ENCODE assay signal across 29 cellular contexts in genomic region chr3:196695849-196696226, GRCh38. TPM values are rescaled to one million over a fixed set of nuclear protein-coding genes. Genes with fewer than 3 reads are reported as not detected.
DNase-seq lines count a peak whose midpoint lies in the region; ATAC-seq lines count a peak whose summit lies in the region.
"Had no signal": no experiment of that assay in that cellular context is flagged by ENCODE, and none has a peak within 500 bp of the region (broad histone marks: within the 10 kb centered on the region; RNA-seq: fewer than 3 reads in every experiment).

No MANE protein-coding gene starts in this region.

- no peaks in the 10 kb centered on the region for H3K9me3 ChIP-seq in T-helper 17 cell (ENCODE audit: control insufficient read depth, low read length, poor library complexity, severe bottlenecking)
- H3K9me3 ChIP-seq: Caco-2, esophagus squamous epithelium, heart left ventricle, prostate gland, right lobe of liver had no signal

- H3K4me3 Mint-ChIP-seq in activated T-cell treated with anti-CD3 and anti-CD28 coated beads, Interleukin-2, amount 50 U/mL, for 72 hours = peak overlapping the region in 1 of 2 donors; percentile 68
- H3K4me3 Mint-ChIP-seq in T-helper 17 cell = no peak overlapping the region
- H3K4me3 Mint-ChIP-seq in activated naive CD8-positive, alpha-beta T cell treated with anti-CD3 and anti-CD28 coated beads, Interleukin-2, amount 50 U/mL, for 24 hours = peak overlapping the region; percentile 49
- peak overlapping the region; percentile 47 for H3K4me3 Mint-ChIP-seq in stimulated activated effector memory CD8-positive, alpha-beta T cell treated with anti-CD3 and anti-CD28 coated beads, Interleukin-12 subunit alpha, Interleukin-12 subunit beta, amount 100 ng/mL, for 72 hours
- H3K4me3 Mint-ChIP-seq: activated CD8-positive, alpha-beta memory T cell treated with anti-CD3 and anti-CD28 coated beads, Interleukin-2, amount 10 ng/mL, durations not matched to agents 7 days and 5 days; B cell; IgD-negative memory B cell had no signal

- peak; percentile 54 to 62 for ATAC-seq in activated T-cell treated with anti-CD3 and anti-CD28 coated beads, Interleukin-2, amount 50 U/mL, for 72 hours (replicated peaks in 1 of 2)
- ATAC-seq in T-helper 17 cell (no peak), GM18909 (IDR thresholded peaks at IDR 0.05; ENCODE audit: poor library complexity, unreplicated experiment) (no peak)
- peak; percentile 53 for ATAC-seq in activated naive CD8-positive, alpha-beta T cell treated with anti-CD3 and anti-CD28 coated beads, Interleukin-2, amount 50 U/mL, for 24 hours
- ATAC-seq in stimulated activated effector memory CD8-positive, alpha-beta T cell treated with anti-CD3 and anti-CD28 coated beads, Interleukin-12 subunit alpha, Interleukin-12 subunit beta, amount 100 ng/mL, for 72 hours = peak; percentile 68
- ATAC-seq: foreskin keratinocyte had no signal

- H3K9me3 Mint-ChIP-seq in activated T-cell treated with anti-CD3 and anti-CD28 coated beads, Interleukin-2, amount 50 U/mL, for 72 hours = no peaks in the 10 kb centered on the region
- H3K9me3 Mint-ChIP-seq in activated naive CD8-positive, alpha-beta T cell treated with anti-CD3 and anti-CD28 coated beads, Interleukin-2, amount 50 U/mL, for 24 hours = no peaks in the 10 kb centered on the region
- no peaks in the 10 kb centered on the region for H3K9me3 Mint-ChIP-seq in stimulated activated effector memory CD8-positive, alpha-beta T cell treated with anti-CD3 and anti-CD28 coated beads, Interleukin-12 subunit alpha, Interleukin-12 subunit beta, amount 100 ng/mL, for 72 hours
- H3K9me3 Mint-ChIP-seq: IgD-negative memory B cell had no signal

- H3K4me1 Mint-ChIP-seq in activated T-cell treated with anti-CD3 and anti-CD28 coated beads, Interleukin-2, amount 50 U/mL, for 72 hours (ENCODE audit: low read depth) = peaks cover 4% of the 10 kb centered on the region
- no peaks in the 10 kb centered on the region for H3K4me1 Mint-ChIP-seq in T-helper 17 cell
- peaks cover 11% of the 10 kb centered on the region for H3K4me1 Mint-ChIP-seq in activated naive CD8-positive, alpha-beta T cell treated with anti-CD3 and anti-CD28 coated beads, Interleukin-2, amount 50 U/mL, for 24 hours
- H3K4me1 Mint-ChIP-seq in stimulated activated effector memory CD8-positive, alpha-beta T cell treated with anti-CD3 and anti-CD28 coated beads, Interleukin-12 subunit alpha, Interleukin-12 subunit beta, amount 100 ng/mL, for 72 hours = peaks cover 12% of the 10 kb centered on the region

- peak overlapping the region; percentile 99 for H3K27ac Mint-ChIP-seq in activated T-cell treated with anti-CD3 and anti-CD28 coated beads, Interleukin-2, amount 50 U/mL, for 72 hours
- H3K27ac Mint-ChIP-seq in T-helper 17 cell = peak overlapping the region; percentile 88
- peak overlapping the region; percentile 83 for H3K27ac Mint-ChIP-seq in activated naive CD8-positive, alpha-beta T cell treated with anti-CD3 and anti-CD28 coated beads, Interleukin-2, amount 50 U/mL, for 24 hours
- H3K27ac Mint-ChIP-seq in stimulated activated effector memory CD8-positive, alpha-beta T cell treated with anti-CD3 and anti-CD28 coated beads, Interleukin-12 subunit alpha, Interleukin-12 subunit beta, amount 100 ng/mL, for 72 hours = peak overlapping the region; percentile 99
- H3K27ac Mint-ChIP-seq: activated CD8-positive, alpha-beta memory T cell treated with anti-CD3 and anti-CD28 coated beads, Interleukin-2, amount 10 ng/mL, durations not matched to agents 7 days and 5 days; B cell had no signal

- DNase-seq in activated T-cell treated with anti-CD3 and anti-CD28 coated beads, Interleukin-2, amount 50 U/mL, for 72 hours = no peak
- DNase-seq in activated T-cell treated with anti-CD3 and anti-CD28 coated beads, Interleukin-2, amount 50 U/mL, for 48 hours = no peak
- no peak for DNase-seq in T-helper 17 cell
- no peak for DNase-seq in activated naive CD8-positive, alpha-beta T cell treated with anti-CD3 and anti-CD28 coated beads, Interleukin-2, amount 50 U/mL, for 24 hours
- DNase-seq in stimulated activated effector memory CD8-positive, alpha-beta T cell treated with anti-CD3 and anti-CD28 coated beads, Interleukin-12 subunit alpha, Interleukin-12 subunit beta, amount 100 ng/mL, for 72 hours (ENCODE audit: low spot score in 2 of 2) = no peak
- no peak for DNase-seq in SIG-M5 treated with dmso at 0.1 percent for 504 hours (lab: John Stamatoyannopoulos, UW; ENCODE audit: unreplicated experiment)
- no peak for DNase-seq in activated effector memory CD4-positive, alpha-beta T cell treated with anti-CD3 and anti-CD28 coated beads, Interleukin-2, amount 50 U/mL, for 16 hours
- DNase-seq: ACHN; activated CD4-positive, CD25-positive, alpha-beta regulatory T cell treated with anti-CD3 and anti-CD28 coated beads, Interleukin-2, amount 50 U/mL, for 72 hours; activated CD8-positive, alpha-beta memory T cell treated with anti-CD3 and anti-CD28 coated beads, Interleukin-2, amount 10 ng/mL, durations not matched to agents 7 days and 5 days; activated gamma-delta T cell; brain microvascular endothelial cell; Caco-2; dorsolateral prefrontal cortex; esophagus squamous epithelium; foreskin keratinocyte; heart left ventricle; NCI-H2107; NCI-H345; NCI-H774; right lobe of liver; SIG-M5; stimulated activated CD4-positive, alpha-beta T cell treated with anti-CD3 and anti-CD28 coated beads, Interleukin-2, amount 100 ng/mL, for 48 hours; substantia nigra; trophoblast cell had no signal

- no peaks in the 10 kb centered on the region for H3K27me3 Mint-ChIP-seq in activated T-cell treated with anti-CD3 and anti-CD28 coated beads, Interleukin-2, amount 50 U/mL, for 72 hours (ENCODE audit: low read depth)
- no peaks in the 10 kb centered on the region for H3K27me3 Mint-ChIP-seq in T-helper 17 cell
- H3K27me3 Mint-ChIP-seq in activated naive CD8-positive, alpha-beta T cell treated with anti-CD3 and anti-CD28 coated beads, Interleukin-2, amount 50 U/mL, for 24 hours = peaks cover 2% of the 10 kb centered on the region
- H3K27me3 Mint-ChIP-seq: activated CD8-positive, alpha-beta memory T cell treated with anti-CD3 and anti-CD28 coated beads, Interleukin-2, amount 10 ng/mL, durations not matched to agents 7 days and 5 days; B cell had no signal

- peaks cover 0 to 2% of the 10 kb centered on the region in 2 donors for H3K36me3 Mint-ChIP-seq in activated T-cell treated with anti-CD3 and anti-CD28 coated beads, Interleukin-2, amount 50 U/mL, for 72 hours (ENCODE audit: insufficient read depth in 2 of 2)
- H3K36me3 Mint-ChIP-seq in T-helper 17 cell (ENCODE audit: low read depth) = peaks cover 2% of the 10 kb centered on the region
- H3K36me3 Mint-ChIP-seq in activated naive CD8-positive, alpha-beta T cell treated with anti-CD3 and anti-CD28 coated beads, Interleukin-2, amount 50 U/mL, for 24 hours (ENCODE audit: low read depth) = no peaks in the 10 kb centered on the region
- peaks cover 30% of the 10 kb centered on the region for H3K36me3 Mint-ChIP-seq in stimulated activated effector memory CD8-positive, alpha-beta T cell treated with anti-CD3 and anti-CD28 coated beads, Interleukin-12 subunit alpha, Interleukin-12 subunit beta, amount 100 ng/mL, for 72 hours
- H3K36me3 Mint-ChIP-seq: activated CD8-positive, alpha-beta memory T cell treated with anti-CD3 and anti-CD28 coated beads, Interleukin-2, amount 10 ng/mL, durations not matched to agents 7 days and 5 days had no signal

RNA-seq across cellular contexts. Expression of gene CEP19, which starts 16.2 kb away (rescaled TPM):
- total RNA-seq in activated T-cell treated with anti-CD3 and anti-CD28 coated beads, Interleukin-2, amount 50 U/mL, for 72 hours = 1 to 10 TPM; 5.3 to 5.9 TPM
- 1 to 10 TPM; 1.4 to 2.1 TPM for total RNA-seq in T-helper 17 cell

RNA-seq across cellular contexts. Expression of gene PIGX, which starts 16.3 kb away (rescaled TPM):
- 10 to 100 TPM; 72.7 to 81.6 TPM for total RNA-seq in activated T-cell treated with anti-CD3 and anti-CD28 coated beads, Interleukin-2, amount 50 U/mL, for 72 hours
- total RNA-seq in T-helper 17 cell = 10 to 100 TPM; 18.0 to 19.7 TPM

RNA-seq across cellular contexts. Expression of gene PAK2, which starts 43.8 kb away (rescaled TPM):
- total RNA-seq in activated T-cell treated with anti-CD3 and anti-CD28 coated beads, Interleukin-2, amount 50 U/mL, for 72 hours = 100 to 1,000 TPM in 1 of 2 donors, 10 to 100 TPM in 1; 99.9 to 109 TPM
- 10 to 100 TPM; 70.6 to 80.0 TPM for total RNA-seq in T-helper 17 cell

RNA-seq across cellular contexts. Expression of gene NRROS, which starts 56.3 kb away (rescaled TPM):
- 10 to 100 TPM; 15.2 to 20.6 TPM for total RNA-seq in activated T-cell treated with anti-CD3 and anti-CD28 coated beads, Interleukin-2, amount 50 U/mL, for 72 hours
- 10 to 100 TPM; 15.1 to 15.5 TPM for total RNA-seq in T-helper 17 cell

Comparison
In these comparisons a context has a peak if more than half of its experiments do, and no peak if none do; other contexts are left out.
1. ATAC-seq: peak in activated T-cell treated with anti-CD3 and anti-CD28 coated beads, Interleukin-2, amount 50 U/mL, for 72 hours (2 of 2), activated naive CD8-positive, alpha-beta T cell treated with anti-CD3 and anti-CD28 coated beads, Interleukin-2, amount 50 U/mL, for 24 hours (single experiment) and stimulated activated effector memory CD8-positive, alpha-beta T cell treated with anti-CD3 and anti-CD28 coated beads, Interleukin-12 subunit alpha, Interleukin-12 subunit beta, amount 100 ng/mL, for 72 hours (single experiment); none in T-helper 17 cell (single experiment) and GM18909 (single experiment).
2. Peak in every context shown above with its lines, with median percentiles within 50 percentile points of each other: H3K27ac Mint-ChIP-seq.